In genomic region chr12:19191563-19191962, GRCh38 we compare ENCODE assay signal across 22 cellular contexts.
DNase-seq lines count a peak whose midpoint lies in the region; ATAC-seq and TF ChIP-seq lines count a peak whose summit lies in the region.
"Had no signal": no experiment of that assay in that cellular context is flagged by ENCODE, and none has a peak within 500 bp of the region (broad histone marks: within the 10 kb centered on the region; RNA-seq: fewer than 3 reads in every experiment).

No MANE protein-coding gene starts in this region.

- H3K79me2 ChIP-seq in DOHH2 (ENCODE audit: control insufficient read depth, low read length): peaks cover 15% of the 10 kb centered on the region

- no peak for TF ChIP-seq EP300 in gastroesophageal sphincter (IDR thresholded peaks at IDR 0.05)

- no peaks in the 10 kb centered on the region for H3K9me2 ChIP-seq in DOHH2 (replicated peaks; ENCODE audit: control insufficient read depth, low read length)

- no peak for TF ChIP-seq CTCF in DOHH2 (IDR thresholded peaks at IDR 0.05; ENCODE audit: low read depth, low read length, poor library complexity, severe bottlenecking)
- no peak for TF ChIP-seq CTCF in gastroesophageal sphincter (IDR thresholded peaks at IDR 0.05)
- TF ChIP-seq CTCF in nephron progenitor cell (IDR thresholded peaks at IDR 0.05): no peak

- no peak overlapping the region for H3K4me2 ChIP-seq in DOHH2 (ENCODE audit: low read length)
- H3K4me2 ChIP-seq: PC-9 had no signal

- H4K20me1 ChIP-seq in DOHH2 (ENCODE audit: control insufficient read depth, insufficient read depth, low read depth, low read length): no peaks in the 10 kb centered on the region

- peaks cover 4% of the 10 kb centered on the region for H3K27me3 Mint-ChIP-seq in nephron progenitor cell (ENCODE audit: low read depth, poor library complexity)

- H3K27ac ChIP-seq in DOHH2 (ENCODE audit: low read depth, low read length) (peak overlapping the region; percentile 65), gastroesophageal sphincter (peak overlapping the region in 3 of 4 donors; percentile 43 to 58 (median 46))
- H3K27ac ChIP-seq: HL-60, neutrophil, PC-9 had no signal

- peak overlapping the region; percentile 43 for H3K27ac Mint-ChIP-seq in nephron progenitor cell
- H3K27ac Mint-ChIP-seq: activated CD4-positive, alpha-beta T cell treated with anti-CD3 and anti-CD28 coated beads, Interleukin-2, amount 10 ng/mL, durations not matched to agents 24 days and 14 days; mesothelial cell of epicardium had no signal

- H3K27me3 ChIP-seq in DOHH2 (ENCODE audit: control insufficient read depth, low read length) (no peaks in the 10 kb centered on the region), gastroesophageal sphincter (no peaks in the 10 kb centered on the region)
- H3K27me3 ChIP-seq: neutrophil had no signal

- no peaks in the 10 kb centered on the region for H3K9me3 ChIP-seq in DOHH2 (ENCODE audit: control insufficient read depth, insufficient read depth, low read length)
- H3K9me3 ChIP-seq in gastroesophageal sphincter: no peaks in the 10 kb centered on the region
- H3K9me3 ChIP-seq: neutrophil had no signal

- 67 to 79% methylated on average over 5 of the region's 5 CpGs for WGBS in gastroesophageal sphincter (ENCODE audit: low coverage in 1 of 2), 2 donors

- H3K36me3 ChIP-seq in DOHH2 (ENCODE audit: control insufficient read depth, low read length) (no peaks in the 10 kb centered on the region; the same call in 1 of the 2 replicates), gastroesophageal sphincter (no peaks in the 10 kb centered on the region)
- H3K36me3 ChIP-seq: neutrophil had no signal

- H3K4me3 Mint-ChIP-seq in nephron progenitor cell: no peak overlapping the region
- H3K4me3 Mint-ChIP-seq: activated CD4-positive, alpha-beta T cell treated with anti-CD3 and anti-CD28 coated beads, Interleukin-2, amount 10 ng/mL, durations not matched to agents 24 days and 14 days; mesothelial cell of epicardium had no signal

- DNase-seq in nephron progenitor cell (no peak), NK-92 (lab: John Stamatoyannopoulos, UW; ENCODE audit: unreplicated experiment) (no peak), hypothalamus (lab: John Stamatoyannopoulos, UW) (no peak), HPDE6-E6E7 (ENCODE audit: extremely low spot score) (no peak), COLO668 (lab: John Stamatoyannopoulos, UW; ENCODE audit: unreplicated experiment) (no peak)
- DNase-seq: activated CD4-positive, alpha-beta T cell treated with anti-CD3 and anti-CD28 coated beads, Interleukin-2, amount 10 ng/mL, durations not matched to agents 24 days and 14 days; activated gamma-delta T cell treated with Interleukin-2 at 50 U/mL for 16 hours; aorta; COR-L47; GOT3; NCI-H2029 treated with DMSO at 0.1 percent for 48 hours; NCI-H526 treated with DMSO at 0.1 percent for 48 hours; PC-9; stimulated activated CD4-positive, alpha-beta T cell treated with anti-CD3 and anti-CD28 coated beads, Interleukin-2, amount 100 ng/mL, for 48 hours had no signal

- no peaks in the 10 kb centered on the region for H3K9me3 Mint-ChIP-seq in nephron progenitor cell
- H3K9me3 Mint-ChIP-seq: activated CD4-positive, alpha-beta T cell treated with anti-CD3 and anti-CD28 coated beads, Interleukin-2, amount 10 ng/mL, durations not matched to agents 24 days and 14 days had no signal

- H3K36me3 Mint-ChIP-seq in nephron progenitor cell (ENCODE audit: low read depth): no peaks in the 10 kb centered on the region

- H3K4me1 ChIP-seq in DOHH2 (ENCODE audit: control insufficient read depth, low read length) (peaks cover 47% of the 10 kb centered on the region), gastroesophageal sphincter (peaks cover 19 to 84% (median 21%) of the 10 kb centered on the region in 3 donors)

- peaks cover 9% of the 10 kb centered on the region for H3F3A ChIP-seq in DOHH2 (ENCODE audit: control insufficient read depth, insufficient read depth)

- no peak for TF ChIP-seq POLR2A in gastroesophageal sphincter (IDR thresholded peaks at IDR 0.05)

- ATAC-seq in SK-N-SH treated with all-trans-retinoic acid at 6 μM for 48 hours (peak; percentile 68), gastroesophageal sphincter (no peak)
- ATAC-seq: GM12878, K562 had no signal

- peaks cover 22% of the 10 kb centered on the region for H3K4me1 Mint-ChIP-seq in nephron progenitor cell
- H3K4me1 Mint-ChIP-seq: activated CD4-positive, alpha-beta T cell treated with anti-CD3 and anti-CD28 coated beads, Interleukin-2, amount 10 ng/mL, durations not matched to agents 24 days and 14 days had no signal

- H3K4me3 ChIP-seq in DOHH2 (ENCODE audit: low read length) (no peak overlapping the region), gastroesophageal sphincter (no peak overlapping the region)
- H3K4me3 ChIP-seq: GM12878, K562, PC-9 had no signal

TF ChIP-seq in SK-N-SH treated with all-trans-retinoic acid at 6 μM for 48 hours, 23 proteins besides CTCF, POLR2A, EP300 and RAD21:
- TF ChIP-seq CREB5 (CRISPR knock-in tag; IDR thresholded peaks at IDR 0.05; ENCODE audit: low read depth) (no peak), ZNF70 (CRISPR knock-in tag; IDR thresholded peaks at IDR 0.05) (no peak), ZC3H10 (CRISPR knock-in tag; IDR thresholded peaks at IDR 0.05) (no peak), TSHZ2 (CRISPR knock-in tag; IDR thresholded peaks at IDR 0.05) (no peak), ESRRG (CRISPR knock-in tag; IDR thresholded peaks at IDR 0.05) (no peak), GLIS3 (CRISPR knock-in tag; IDR thresholded peaks at IDR 0.05) (no peak), PATZ1 (CRISPR knock-in tag; IDR thresholded peaks at IDR 0.05; ENCODE audit: borderline replicate concordance) (no peak), TCF4 (CRISPR knock-in tag; IDR thresholded peaks at IDR 0.05; ENCODE audit: borderline replicate concordance) (no peak)
